ENCODE assay signal across 16 cellular contexts in genomic region chr11:87251560-87251959, GRCh38.
A peak's percentile ranks its signal among the peaks of the same experiment; 100 is the strongest.
DNase-seq lines count a peak whose midpoint lies in the region; TF ChIP-seq lines count a peak whose summit lies in the region.
"Had no signal": no experiment of that assay in that cellular context is flagged by ENCODE, and none has a peak within 500 bp of the region (broad histone marks: within the 10 kb centered on the region; RNA-seq: fewer than 3 reads in every experiment).

No MANE protein-coding gene starts in this region.

- H3K27me3 Mint-ChIP-seq in activated T-cell treated with anti-CD3 and anti-CD28 coated beads, Interleukin-2, amount 50 U/mL, for 24 hours = no peaks in the 10 kb centered on the region
- H3K27me3 Mint-ChIP-seq in activated T-helper 2 cell treated with anti-CD3 and anti-CD28 coated beads, Interferon-gamma antibody, Interleukin-2, Interleukin-4, amounts not matched to agents 10 μg/mL and 5 μg/mL and 100 μg/mL, durations not matched to agents 14 hours and 24 hours and 36 hours (ENCODE audit: low read depth) = no peaks in the 10 kb centered on the region
- H3K27me3 Mint-ChIP-seq in progenitor cell of endocrine pancreas = no peaks in the 10 kb centered on the region

- no peak overlapping the region for H3K4me3 Mint-ChIP-seq in activated T-cell treated with anti-CD3 and anti-CD28 coated beads, Interleukin-2, amount 50 U/mL, for 24 hours
- no peak overlapping the region for H3K4me3 Mint-ChIP-seq in activated T-helper 2 cell treated with anti-CD3 and anti-CD28 coated beads, Interferon-gamma antibody, Interleukin-2, Interleukin-4, amounts not matched to agents 10 μg/mL and 5 μg/mL and 100 μg/mL, durations not matched to agents 14 hours and 24 hours and 36 hours (ENCODE audit: low read depth)
- H3K4me3 Mint-ChIP-seq in progenitor cell of endocrine pancreas (ENCODE audit: low read depth) = no peak overlapping the region
- H3K4me3 Mint-ChIP-seq: HFFc6 had no signal

- no peak for TF ChIP-seq CTCF in epithelial cell of esophagus (IDR thresholded peaks at IDR 0.05; ENCODE audit: insufficient read depth, low read depth, low read length, missing control alignments)
- TF ChIP-seq CTCF in progenitor cell of endocrine pancreas (IDR thresholded peaks at IDR 0.05; ENCODE audit: unreplicated experiment) = no peak

- H3K9me3 Mint-ChIP-seq in activated T-cell treated with anti-CD3 and anti-CD28 coated beads, Interleukin-2, amount 50 U/mL, for 24 hours = peaks cover 5% of the 10 kb centered on the region
- peaks cover 14% of the 10 kb centered on the region for H3K9me3 Mint-ChIP-seq in activated T-helper 2 cell treated with anti-CD3 and anti-CD28 coated beads, Interferon-gamma antibody, Interleukin-2, Interleukin-4, amounts not matched to agents 10 μg/mL and 5 μg/mL and 100 μg/mL, durations not matched to agents 14 hours and 24 hours and 36 hours
- H3K9me3 Mint-ChIP-seq in progenitor cell of endocrine pancreas (ENCODE audit: low read depth) = peaks cover 7% of the 10 kb centered on the region
- H3K9me3 Mint-ChIP-seq: HFFc6 had no signal

- H3K36me3 Mint-ChIP-seq in activated T-cell treated with anti-CD3 and anti-CD28 coated beads, Interleukin-2, amount 50 U/mL, for 24 hours (ENCODE audit: low read depth) = peaks cover 13% of the 10 kb centered on the region
- peaks cover 26% of the 10 kb centered on the region for H3K36me3 Mint-ChIP-seq in activated T-helper 2 cell treated with anti-CD3 and anti-CD28 coated beads, Interferon-gamma antibody, Interleukin-2, Interleukin-4, amounts not matched to agents 10 μg/mL and 5 μg/mL and 100 μg/mL, durations not matched to agents 14 hours and 24 hours and 36 hours (ENCODE audit: low read depth)
- H3K36me3 Mint-ChIP-seq in progenitor cell of endocrine pancreas (ENCODE audit: insufficient read depth) = peaks cover 4% of the 10 kb centered on the region

- intact Hi-C loops in activated T-helper 2 cell treated with anti-CD3 and anti-CD28 coated beads, Interferon-gamma antibody, Interleukin-2, Interleukin-4, amounts not matched to agents 10 μg/mL and 5 μg/mL and 100 μg/mL, durations not matched to agents 14 hours and 24 hours and 36 hours (cut with micrococcal nuclease) = loop anchor here (10.0 kb wide), 1 partner anchor 167 kb away; no protein-coding TSS in a partner anchor

- peaks cover 44% of the 10 kb centered on the region for H3K4me1 Mint-ChIP-seq in activated T-cell treated with anti-CD3 and anti-CD28 coated beads, Interleukin-2, amount 50 U/mL, for 24 hours (ENCODE audit: low read depth)
- H3K4me1 Mint-ChIP-seq in activated T-helper 2 cell treated with anti-CD3 and anti-CD28 coated beads, Interferon-gamma antibody, Interleukin-2, Interleukin-4, amounts not matched to agents 10 μg/mL and 5 μg/mL and 100 μg/mL, durations not matched to agents 14 hours and 24 hours and 36 hours (ENCODE audit: low read depth) = peaks cover 18% of the 10 kb centered on the region
- H3K4me1 Mint-ChIP-seq in progenitor cell of endocrine pancreas (ENCODE audit: low read depth) = peaks cover 7% of the 10 kb centered on the region

- no peak for DNase-seq in activated T-cell treated with anti-CD3 and anti-CD28 coated beads, Interleukin-2, amount 50 U/mL, for 24 hours
- DNase-seq in activated T-cell treated with anti-CD3 and anti-CD28 coated beads, Interleukin-2, amount 50 U/mL, for 1 hour = no peak
- no peak for DNase-seq in activated T-helper 2 cell treated with anti-CD3 and anti-CD28 coated beads, Interferon-gamma antibody, Interleukin-2, Interleukin-4, amounts not matched to agents 10 μg/mL and 5 μg/mL and 100 μg/mL, durations not matched to agents 14 hours and 24 hours and 36 hours (ENCODE audit: low spot score)
- DNase-seq in epithelial cell of esophagus (ENCODE audit: low read depth) (peak; percentile 39), progenitor cell of endocrine pancreas (ENCODE audit: low spot score, unreplicated experiment) (no peak), A172 (ENCODE audit: low spot score) (no peak), pons (ENCODE audit: low spot score) (no peak)
- DNase-seq in central memory CD4-positive, alpha-beta T cell = no peak
- DNase-seq: COR-L47; DMS153; HFFc6; MM.1S; NCI-H1105 treated with DMSO at 0.1 percent for 48 hours; NCI-H187; NCI-H69; NK-92 treated with Interleukin-12 subunit alpha and Interleukin-12 subunit beta, amount 100 ng/mL, for 24 hours had no signal

- H3K4me3 ChIP-seq in epithelial cell of esophagus (ENCODE audit: low read length) = no peak overlapping the region

- peak overlapping the region; percentile 75 for H3K27ac Mint-ChIP-seq in activated T-cell treated with anti-CD3 and anti-CD28 coated beads, Interleukin-2, amount 50 U/mL, for 24 hours
- peak overlapping the region; percentile 38 for H3K27ac Mint-ChIP-seq in activated T-helper 2 cell treated with anti-CD3 and anti-CD28 coated beads, Interferon-gamma antibody, Interleukin-2, Interleukin-4, amounts not matched to agents 10 μg/mL and 5 μg/mL and 100 μg/mL, durations not matched to agents 14 hours and 24 hours and 36 hours
- peak overlapping the region; percentile 54 for H3K27ac Mint-ChIP-seq in progenitor cell of endocrine pancreas
- H3K27ac Mint-ChIP-seq: HFFc6 had no signal
